Comparison of ENCODE assay signal across 16 cellular contexts in genomic region chr5:96753017-96753397, GRCh38.
"Had no signal": no experiment of that assay in that cellular context is flagged by ENCODE, and none has a peak within 500 bp of the region (broad histone marks: within the 10 kb centered on the region; RNA-seq: fewer than 3 reads in every experiment).

No MANE protein-coding gene starts in this region.

- H3K79me2 ChIP-seq: hepatocyte had no signal

- H3K4me1 ChIP-seq: body of pancreas, lower lobe of right lung had no signal

- H3K27me3 ChIP-seq: body of pancreas, hepatocyte, tibial nerve had no signal

- ATAC-seq: activated CD4-positive, CD25-positive, alpha-beta regulatory T cell treated with anti-CD3 and anti-CD28 coated beads, Interleukin-2, amount 50 U/mL, for 24 hours; activated CD8-positive, alpha-beta memory T cell treated with anti-CD3 and anti-CD28 coated beads, Interleukin-2, amount 10 ng/mL, durations not matched to agents 7 days and 5 days; natural killer cell treated with Interleukin-12 subunit alpha and Interleukin-12 subunit beta and Interleukin-15 and Interleukin-18, amount 100 ng/mL, for 72 hours had no signal

- FAIRE-seq: urothelium cell line had no signal

- H3K4me2 ChIP-seq: hepatocyte had no signal

- H2AFZ ChIP-seq: hepatocyte had no signal

- H3K27ac Mint-ChIP-seq: activated CD8-positive, alpha-beta memory T cell treated with anti-CD3 and anti-CD28 coated beads, Interleukin-2, amount 10 ng/mL, durations not matched to agents 7 days and 5 days; activated T-helper 2 cell treated with anti-CD3 and anti-CD28 coated beads, Interferon-gamma antibody, Interleukin-2, Interleukin-4, amounts not matched to agents 10 μg/mL and 5 μg/mL and 100 μg/mL, durations not matched to agents 14 hours and 24 hours and 36 hours; natural killer cell treated with Interleukin-12 subunit alpha and Interleukin-12 subunit beta and Interleukin-15 and Interleukin-18, amount 100 ng/mL, for 72 hours; stimulated activated naive CD8-positive, alpha-beta T cell treated with anti-CD3 and anti-CD28 coated beads, Interleukin-15, Interleukin-2, amounts not matched to agents 100 ng/mL and 50 ng/mL, for 24 hours had no signal

- H3K9me3 ChIP-seq: body of pancreas, lower lobe of right lung, tibial nerve had no signal

- H3K4me1 Mint-ChIP-seq: activated CD8-positive, alpha-beta memory T cell treated with anti-CD3 and anti-CD28 coated beads, Interleukin-2, amount 10 ng/mL, durations not matched to agents 7 days and 5 days had no signal

- H3K9me3 Mint-ChIP-seq: activated T-helper 2 cell treated with anti-CD3 and anti-CD28 coated beads, Interferon-gamma antibody, Interleukin-2, Interleukin-4, amounts not matched to agents 10 μg/mL and 5 μg/mL and 100 μg/mL, durations not matched to agents 14 hours and 24 hours and 36 hours; effector memory CD8-positive, alpha-beta T cell; natural killer cell treated with Interleukin-12 subunit alpha and Interleukin-12 subunit beta and Interleukin-15 and Interleukin-18, amount 100 ng/mL, for 72 hours; stimulated activated naive CD8-positive, alpha-beta T cell treated with anti-CD3 and anti-CD28 coated beads, Interleukin-15, Interleukin-2, amounts not matched to agents 100 ng/mL and 50 ng/mL, for 24 hours had no signal

- DNase-seq: activated CD4-positive, alpha-beta T cell treated with anti-CD3 and anti-CD28 coated beads, Interleukin-2, amount 50 U/mL, for 1 hour; activated CD8-positive, alpha-beta memory T cell treated with anti-CD3 and anti-CD28 coated beads, Interleukin-2, amount 10 ng/mL, durations not matched to agents 7 days and 5 days; activated naive CD4-positive, alpha-beta T cell treated with anti-CD3 and anti-CD28 coated beads, Interleukin-2, amount 50 U/mL, for 16 hours; lower lobe of right lung; stimulated activated CD4-positive, alpha-beta T cell treated with anti-CD3 and anti-CD28 coated beads, Interleukin-12 subunit alpha, Interleukin-12 subunit beta, amount 100 ng/mL, for 4 hours; stimulated activated CD4-positive, alpha-beta T cell treated with anti-CD3 and anti-CD28 coated beads, Interleukin-1b, Interleukin-23, amount 100 ng/mL, for 48 hours had no signal

- H3K27me3 Mint-ChIP-seq: activated CD8-positive, alpha-beta memory T cell treated with anti-CD3 and anti-CD28 coated beads, Interleukin-2, amount 10 ng/mL, durations not matched to agents 7 days and 5 days; effector memory CD8-positive, alpha-beta T cell; natural killer cell treated with Interleukin-12 subunit alpha and Interleukin-12 subunit beta and Interleukin-15 and Interleukin-18, amount 100 ng/mL, for 72 hours; stimulated activated naive CD8-positive, alpha-beta T cell treated with anti-CD3 and anti-CD28 coated beads, Interleukin-15, Interleukin-2, amounts not matched to agents 100 ng/mL and 50 ng/mL, for 24 hours had no signal

- H3K27ac ChIP-seq: body of pancreas, hepatocyte, lower lobe of right lung, SK-N-MC, tibial nerve had no signal

- H3K4me3 ChIP-seq: body of pancreas, hepatocyte, lower lobe of right lung, SK-N-MC, tibial nerve had no signal

- H3K4me3 Mint-ChIP-seq: activated CD8-positive, alpha-beta memory T cell treated with anti-CD3 and anti-CD28 coated beads, Interleukin-2, amount 10 ng/mL, durations not matched to agents 7 days and 5 days; effector memory CD8-positive, alpha-beta T cell; natural killer cell treated with Interleukin-12 subunit alpha and Interleukin-12 subunit beta and Interleukin-15 and Interleukin-18, amount 100 ng/mL, for 72 hours; stimulated activated naive CD8-positive, alpha-beta T cell treated with anti-CD3 and anti-CD28 coated beads, Interleukin-15, Interleukin-2, amounts not matched to agents 100 ng/mL and 50 ng/mL, for 24 hours had no signal
